Comparison of ENCODE assay signal across 31 cellular contexts in the genomic region with DNA sequence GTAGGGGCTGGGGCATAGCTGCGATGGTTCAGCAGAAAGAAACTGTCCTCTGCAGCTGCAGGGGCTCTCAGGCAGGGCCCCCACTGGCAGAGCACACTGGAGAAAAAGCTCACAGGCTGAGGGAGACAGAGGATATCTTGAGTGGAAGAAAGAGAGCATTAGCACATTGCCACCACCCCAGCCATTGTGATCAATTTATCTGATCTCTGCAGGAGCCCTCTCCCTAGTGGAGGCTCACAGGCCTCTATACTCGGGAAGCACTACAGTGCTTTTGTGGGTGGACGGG. TPM values are rescaled to one million over a fixed set of nuclear protein-coding genes. Genes with fewer than 3 reads are reported as not detected.
"Had no signal": no experiment of that assay in that cellular context is flagged by ENCODE, and none has a peak within 500 bp of the region (broad histone marks: within the 10 kb centered on the region; RNA-seq: fewer than 3 reads in every experiment).

No MANE protein-coding gene starts in this region.

- DNase-seq: activated CD4-positive, alpha-beta T cell treated with anti-CD3 and anti-CD28 coated beads for 36 hours; activated CD4-positive, CD25-positive, alpha-beta regulatory T cell; activated effector memory CD4-positive, alpha-beta T cell treated with Interleukin-2 at 50 U/mL for 16 hours; activated naive CD4-positive, alpha-beta T cell treated with Interleukin-2 at 50 U/mL for 16 hours; adrenal gland; foreskin keratinocyte; heart left ventricle; hypothalamus; immature natural killer cell; kidney; left colon; mesendoderm; ovary; right lobe of liver; stimulated activated CD4-positive, alpha-beta T cell treated with anti-CD3 and anti-CD28 coated beads, Interleukin-4, amount 100 ng/mL, for 24 hours; stomach had no signal

- ATAC-seq: activated CD4-positive, alpha-beta T cell treated with anti-CD3 and anti-CD28 coated beads for 36 hours; esophagus mucosa; heart left ventricle; left colon; right lobe of liver had no signal

- H3K4me1 Mint-ChIP-seq: activated CD4-positive, alpha-beta T cell treated with anti-CD3 and anti-CD28 coated beads for 36 hours; brain; immature natural killer cell; nephron had no signal

- H3K27me3 Mint-ChIP-seq: activated CD4-positive, alpha-beta T cell treated with anti-CD3 and anti-CD28 coated beads for 36 hours; activated naive CD8-positive, alpha-beta T cell had no signal

- H3K4me3 ChIP-seq: adrenal gland, coronary artery, heart left ventricle, ovary, right lobe of liver, skin epidermis, stomach, thyroid gland had no signal

- H3K36me3 ChIP-seq: adrenal gland, heart left ventricle, neutrophil, ovary, right lobe of liver, stomach, thyroid gland had no signal

- H3K4me1 ChIP-seq: adrenal gland, foreskin keratinocyte, right lobe of liver had no signal

- H3K4me3 Mint-ChIP-seq: activated CD4-positive, alpha-beta T cell treated with anti-CD3 and anti-CD28 coated beads for 36 hours; activated naive CD8-positive, alpha-beta T cell; brain; immature natural killer cell; nephron; stimulated activated memory B cell treated with anti-CD40 and anti-IgM and Interleukin-4, amounts not matched to agents 10 μg/mL and 1 μg/mL and 100 μg/mL, for 72 hours had no signal

- H3K27me3 ChIP-seq: adrenal gland, heart left ventricle, neutrophil, ovary, right lobe of liver, stomach, thyroid gland had no signal

- H3K36me3 Mint-ChIP-seq: activated naive CD8-positive, alpha-beta T cell; brain; immature natural killer cell; stimulated activated memory B cell treated with anti-CD40 and anti-IgM and Interleukin-4, amounts not matched to agents 10 μg/mL and 1 μg/mL and 100 μg/mL, for 72 hours had no signal

- H3K27ac Mint-ChIP-seq: activated CD4-positive, alpha-beta T cell treated with anti-CD3 and anti-CD28 coated beads for 36 hours; activated naive CD8-positive, alpha-beta T cell; immature natural killer cell; nephron; progenitor cell of endocrine pancreas; stimulated activated memory B cell treated with anti-CD40 and anti-IgM and Interleukin-4, amounts not matched to agents 10 μg/mL and 1 μg/mL and 100 μg/mL, for 72 hours had no signal

- H3K27ac ChIP-seq: adrenal gland, coronary artery, foreskin keratinocyte, heart left ventricle, neutrophil, ovary, right lobe of liver, skin epidermis, stomach, thyroid gland had no signal

- H3K9me3 ChIP-seq: adrenal gland, heart left ventricle, neutrophil, ovary, right lobe of liver, stomach, thyroid gland had no signal

- H3K9me3 Mint-ChIP-seq: brain; immature natural killer cell; nephron; stimulated activated memory B cell treated with anti-CD40 and anti-IgM and Interleukin-4, amounts not matched to agents 10 μg/mL and 1 μg/mL and 100 μg/mL, for 72 hours had no signal

RNA-seq across cellular contexts. Expression of a gene that starts 0.8 kb away (rescaled TPM):
- total RNA-seq: activated CD4-positive, alpha-beta T cell treated with anti-CD3 and anti-CD28 coated beads for 36 hours; cardiac septum; foreskin keratinocyte; left colon; lower leg skin; progenitor cell of endocrine pancreas; renal cortical epithelial cell; T-helper 1 cell treated with Interleukin-12 subunit alpha and Interleukin-12 subunit beta and Interleukin-4 antibody, amounts not matched to agents 30 ng/mL and 1 ng/mL, for 36 hours had no signal
- polyA plus RNA-seq: foreskin keratinocyte, immature natural killer cell had no signal

RNA-seq across cellular contexts. Expression of a gene that starts 25.4 kb away (rescaled TPM):
- total RNA-seq: cerebellum, foreskin keratinocyte, progenitor cell of endocrine pancreas, renal cortical epithelial cell had no signal
- polyA plus RNA-seq: foreskin keratinocyte had no signal
